8 cellular contexts compared by ENCODE assay signal in genomic region chr12:82326905-82327503, GRCh38. TPM values are rescaled to one million over a fixed set of nuclear protein-coding genes. Genes with fewer than 3 reads are reported as not detected.
DNase-seq lines count a peak whose midpoint lies in the region; ATAC-seq and TF ChIP-seq lines count a peak whose summit lies in the region.

No MANE protein-coding gene starts in this region.

- DNase-seq in NCI-H2107 treated with DMSO at 0.1 percent for 48 hours (lab: John Stamatoyannopoulos, UW; ENCODE audit: unreplicated experiment) (peak; percentile 54), NCI-H2107 (lab: John Stamatoyannopoulos, UW) (no peak), esophagus squamous epithelium (lab: John Stamatoyannopoulos, UW) (no peak), superior temporal gyrus (ENCODE audit: extremely low spot score) (peak; percentile 82)
- DNase-seq in activated effector memory CD4-positive, alpha-beta T cell treated with Interleukin-2 at 50 U/mL for 16 hours: no peak

- H3K4me1 ChIP-seq in OCI-LY3 (ENCODE audit: low read length) (no peaks in the 10 kb centered on the region), esophagus squamous epithelium (no peaks in the 10 kb centered on the region)

- no peak overlapping the region for H2AFZ ChIP-seq in OCI-LY3 (ENCODE audit: low read depth, low read length)

- TF ChIP-seq CTCF in OCI-LY3 (IDR thresholded peaks at IDR 0.05; ENCODE audit: low read depth, low read length) (peak; percentile 57), esophagus squamous epithelium (IDR thresholded peaks at IDR 0.05) (peak in 5 of 6 experiments; percentile 22 to 56 (median 39))

- intact Hi-C loops in esophagus squamous epithelium (cut with DNase I): loop anchor here (10.0 kb wide), 1 partner anchor 682 kb away; no protein-coding TSS in a partner anchor

- no peak overlapping the region for H3K4me3 ChIP-seq in OCI-LY3 (ENCODE audit: low read length)
- H3K4me3 ChIP-seq in esophagus squamous epithelium: no peak overlapping the region

- no peak overlapping the region for H3K4me2 ChIP-seq in OCI-LY3 (ENCODE audit: low read length)

- no peaks in the 10 kb centered on the region for H3K79me2 ChIP-seq in OCI-LY3 (ENCODE audit: low read length)

- ATAC-seq in HG03378 (IDR thresholded peaks at IDR 0.05; ENCODE audit: unreplicated experiment) (peak; percentile 71), HG02571 (IDR thresholded peaks at IDR 0.05; ENCODE audit: unreplicated experiment) (no peak)

- no peaks in the 10 kb centered on the region for H3K9me3 ChIP-seq in OCI-LY3 (ENCODE audit: insufficient read depth, low read length)
- no peaks in the 10 kb centered on the region for H3K9me3 ChIP-seq in esophagus squamous epithelium

- no peak for TF ChIP-seq POLR2A in esophagus squamous epithelium (IDR thresholded peaks at IDR 0.05)

- H3K36me3 ChIP-seq in OCI-LY3 (replicated peaks; ENCODE audit: low read depth, low read length): no peaks in the 10 kb centered on the region
- no peaks in the 10 kb centered on the region for H3K36me3 ChIP-seq in esophagus squamous epithelium

- H3K27me3 ChIP-seq in OCI-LY3 (ENCODE audit: low read depth, low read length) (no peaks in the 10 kb centered on the region), esophagus squamous epithelium (no peaks in the 10 kb centered on the region)

- no peaks in the 10 kb centered on the region for H4K20me1 ChIP-seq in OCI-LY3 (ENCODE audit: insufficient read depth, low read length)

- WGBS in esophagus squamous epithelium, 2 donors: 9 to 13% methylated on average over 1 of the region's 1 CpG

- H3K27ac ChIP-seq in OCI-LY3 (ENCODE audit: low read length): no peak overlapping the region
- H3K27ac ChIP-seq in esophagus squamous epithelium: no peak overlapping the region

- no peak overlapping the region for H3K9ac ChIP-seq in OCI-LY3 (ENCODE audit: low read length)

RNA-seq across cellular contexts. Expression of gene CCDC59, which starts 31.2 kb away (rescaled TPM):
- total RNA-seq in esophagus squamous epithelium: 10 to 100 TPM; 23.3 to 70.4 (median 49.4) TPM

RNA-seq across cellular contexts. Expression of gene METTL25, which starts 31.3 kb away (rescaled TPM):
- 10 to 100 TPM in 2 of 4 donors, 1 to 10 TPM in 2; 8.6 to 29.8 (median 9.8) TPM for total RNA-seq in esophagus squamous epithelium

Comparison
In these comparisons a context has a peak if more than half of its experiments do, and no peak if none do; other contexts are left out.
1. DNase-seq: peak in NCI-H2107 treated with DMSO at 0.1 percent for 48 hours (single experiment) and superior temporal gyrus (single experiment); none in NCI-H2107 (single experiment), esophagus squamous epithelium (single experiment) and activated effector memory CD4-positive, alpha-beta T cell treated with Interleukin-2 at 50 U/mL for 16 hours (single experiment).